In the genomic region with DNA sequence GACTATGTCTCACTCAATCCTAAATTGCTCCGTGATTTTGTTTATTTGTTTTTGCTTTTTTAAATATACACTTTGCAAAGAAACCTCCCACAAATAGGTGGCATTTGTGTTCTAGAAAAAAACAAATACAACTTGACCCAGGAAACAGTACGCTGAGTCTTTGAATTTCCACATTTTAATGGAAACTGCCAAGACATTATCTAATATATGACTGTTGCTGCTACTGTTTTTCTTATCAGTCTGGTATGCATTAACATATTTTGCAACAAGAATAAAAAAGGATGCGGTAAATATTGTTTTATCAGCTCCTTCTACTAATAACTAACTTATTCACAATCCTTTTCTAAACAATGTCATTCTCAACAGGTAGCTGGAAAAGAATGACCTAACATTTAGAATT, we compare ENCODE assay signal across 19 cellular contexts.
DNase-seq lines count a peak whose midpoint lies in the region; ATAC-seq, FAIRE-seq and TF ChIP-seq lines count a peak whose summit lies in the region.
"Had no signal": no experiment of that assay in that cellular context is flagged by ENCODE, and none has a peak within 500 bp of the region (broad histone marks: within the 10 kb centered on the region; RNA-seq: fewer than 3 reads in every experiment).

No MANE protein-coding gene starts in this region.

- no peak for FAIRE-seq in astrocyte (lab: Jason Lieb, UNC)
- FAIRE-seq: A204.1, D721Med, G401.6, GM12891, H54 had no signal

- no peak overlapping the region for H3K4me2 ChIP-seq in astrocyte (ENCODE audit: low read length)
- no peak overlapping the region for H3K4me2 ChIP-seq in mammary epithelial cell (ENCODE audit: insufficient read depth, low read depth, low read length)
- H3K4me2 ChIP-seq: GM23338 had no signal

- no peaks in the 10 kb centered on the region for H3K36me3 Mint-ChIP-seq in astrocyte (ENCODE audit: low read depth, unreplicated experiment)

- no peaks in the 10 kb centered on the region for H3K27me3 Mint-ChIP-seq in astrocyte (ENCODE audit: low read depth, unreplicated experiment)
- H3K27me3 Mint-ChIP-seq: CD4-positive, alpha-beta T cell had no signal

- no peak for TF ChIP-seq CTCF in astrocyte (IDR thresholded peaks at IDR 0.05; ENCODE audit: insufficient read depth, low read depth, low read length)
- TF ChIP-seq CTCF in fibroblast of pulmonary artery (IDR thresholded peaks at IDR 0.05; ENCODE audit: low read length, missing control alignments) = no peak
- TF ChIP-seq CTCF in mammary epithelial cell (conservative IDR thresholded peaks at IDR 0.05 in 1 of 2, IDR thresholded peaks at IDR 0.05 in 1 of 2; ENCODE audit: extremely low read depth in 1 of 2, insufficient read depth in 1 of 2, low read depth in 1 of 2, low read length in 2 of 2) = no peak

- H3K4me1 ChIP-seq in astrocyte (ENCODE audit: insufficient read depth, low read length) = no peaks in the 10 kb centered on the region
- H3K4me1 ChIP-seq in mammary epithelial cell (ENCODE audit: insufficient read depth, low read length) = no peaks in the 10 kb centered on the region
- H3K4me1 ChIP-seq: Caco-2 had no signal

- DNase-seq in M059J (ENCODE audit: low read depth) (peak; percentile 7), astrocyte (ENCODE audit: low read depth) (peak; percentile 58), fibroblast of pulmonary artery (ENCODE audit: low read depth) (peak; percentile 54), left lobe of liver (ENCODE audit: low spot score) (no peak), mammary epithelial cell (no peak), ureter (ENCODE audit: low spot score) (no peak), HK-2 (ENCODE audit: unreplicated experiment) (no peak)
- DNase-seq: AML-193; Caco-2; CD4-positive, alpha-beta T cell; HCEC 1CT had no signal

- H3K9me3 ChIP-seq in astrocyte (ENCODE audit: insufficient read depth, low read depth, low read length) = no peaks in the 10 kb centered on the region
- no peaks in the 10 kb centered on the region for H3K9me3 ChIP-seq in mammary epithelial cell (replicated peaks; ENCODE audit: insufficient read depth, low read length)
- H3K9me3 ChIP-seq: Caco-2 had no signal

- no peak overlapping the region for H3K4me3 Mint-ChIP-seq in astrocyte (ENCODE audit: unreplicated experiment)
- H3K4me3 Mint-ChIP-seq: CD4-positive, alpha-beta T cell; GM23338 had no signal

- H3K4me3 ChIP-seq in astrocyte (ENCODE audit: insufficient read depth, low read depth, low read length) (no peak overlapping the region), fibroblast of pulmonary artery (replicated peaks; ENCODE audit: low read depth, low read length) (no peak overlapping the region), mammary epithelial cell (replicated peaks in 1 of 3; ENCODE audit: insufficient read depth in 1 of 3, low read depth in 2 of 3, low read length in 3 of 3) (no peak overlapping the region)
- H3K4me3 ChIP-seq: GM23338 had no signal

- no peaks in the 10 kb centered on the region for H4K20me1 ChIP-seq in astrocyte (ENCODE audit: insufficient read depth, low read length)
- no peaks in the 10 kb centered on the region for H4K20me1 ChIP-seq in mammary epithelial cell (ENCODE audit: insufficient read depth, low read length)

- BruUV-seq in mammary epithelial cell (replicated peaks; lab: Mats Ljungman, UMichigan) = no TSS peak

- H3K36me3 ChIP-seq in astrocyte (ENCODE audit: insufficient read depth, low read length) = no peaks in the 10 kb centered on the region
- no peaks in the 10 kb centered on the region for H3K36me3 ChIP-seq in mammary epithelial cell (ENCODE audit: insufficient read depth, low read length)

- intact Hi-C loops in mammary epithelial cell (cut with micrococcal nuclease) = loop anchor here (10.0 kb wide), 1 partner anchor 188 kb away; no protein-coding TSS in a partner anchor

- no peak overlapping the region for H3K9ac ChIP-seq in astrocyte (ENCODE audit: low read length)
- no peak overlapping the region for H3K9ac ChIP-seq in mammary epithelial cell (ENCODE audit: insufficient read depth, low read length)

- H3K4me1 Mint-ChIP-seq in astrocyte (ENCODE audit: low read depth, unreplicated experiment) = peaks cover 5% of the 10 kb centered on the region
- H3K4me1 Mint-ChIP-seq: GM23338 had no signal

- H3K27me3 ChIP-seq in astrocyte (ENCODE audit: insufficient read depth, low read length) = no peaks in the 10 kb centered on the region
- H3K27me3 ChIP-seq in mammary epithelial cell (ENCODE audit: insufficient read depth, low read length) = no peaks in the 10 kb centered on the region

- in situ Hi-C loops in mammary epithelial cell (cut with MboI; ENCODE audit: low sequenced_read_pairs in 2 of 2) = no loop called here

- CTCF ChIA-PET in mammary epithelial cell (lab: Charles Lee; ENCODE audit: low non-redundant PET) = no interaction called here

- H3K27ac Mint-ChIP-seq in astrocyte (ENCODE audit: unreplicated experiment) = no peak overlapping the region
- H3K27ac Mint-ChIP-seq: CD4-positive, alpha-beta T cell; GM23338 had no signal

- dilution Hi-C loops in mammary epithelial cell (cut with HindIII; ENCODE audit: low sequenced_read_pairs) = no loop called here

- WGBS in mammary epithelial cell (ENCODE audit: low coverage, missing lambda C conversion rate) = 82% methylated on average over 3 of the region's 3 CpGs

- H3K27ac ChIP-seq in astrocyte (ENCODE audit: low read depth, low read length) (no peak overlapping the region), mammary epithelial cell (ENCODE audit: insufficient read depth, low read depth, low read length) (no peak overlapping the region)
- H3K27ac ChIP-seq: C4-2B had no signal

- H3K9me3 Mint-ChIP-seq in astrocyte (ENCODE audit: unreplicated experiment) = no peaks in the 10 kb centered on the region
- H3K9me3 Mint-ChIP-seq: GM23338 had no signal

- no peak overlapping the region for H2AFZ ChIP-seq in astrocyte (ENCODE audit: low read depth, low read length)
- H2AFZ ChIP-seq in mammary epithelial cell (ENCODE audit: low read depth, low read length) = no peak overlapping the region
- H2AFZ ChIP-seq: GM23338 had no signal

- ATAC-seq in left lobe of liver (peak; percentile 37), GM18520 (IDR thresholded peaks at IDR 0.05; ENCODE audit: unreplicated experiment) (no peak)
- ATAC-seq: GM23338 had no signal

- no peaks in the 10 kb centered on the region for H3K79me2 ChIP-seq in astrocyte (ENCODE audit: insufficient read depth, low read length)
- no peaks in the 10 kb centered on the region for H3K79me2 ChIP-seq in mammary epithelial cell (ENCODE audit: insufficient read depth, low read length)

Comparison
In these comparisons a context has a peak if more than half of its experiments do, and no peak if none do; other contexts are left out.
1. DNase-seq: peak in M059J (single experiment), astrocyte (single experiment) and fibroblast of pulmonary artery (single experiment); none in left lobe of liver (single experiment), mammary epithelial cell (single experiment), ureter (single experiment) and HK-2 (single experiment).